ENCODE assay signal across 8 cellular contexts in the genomic region with DNA sequence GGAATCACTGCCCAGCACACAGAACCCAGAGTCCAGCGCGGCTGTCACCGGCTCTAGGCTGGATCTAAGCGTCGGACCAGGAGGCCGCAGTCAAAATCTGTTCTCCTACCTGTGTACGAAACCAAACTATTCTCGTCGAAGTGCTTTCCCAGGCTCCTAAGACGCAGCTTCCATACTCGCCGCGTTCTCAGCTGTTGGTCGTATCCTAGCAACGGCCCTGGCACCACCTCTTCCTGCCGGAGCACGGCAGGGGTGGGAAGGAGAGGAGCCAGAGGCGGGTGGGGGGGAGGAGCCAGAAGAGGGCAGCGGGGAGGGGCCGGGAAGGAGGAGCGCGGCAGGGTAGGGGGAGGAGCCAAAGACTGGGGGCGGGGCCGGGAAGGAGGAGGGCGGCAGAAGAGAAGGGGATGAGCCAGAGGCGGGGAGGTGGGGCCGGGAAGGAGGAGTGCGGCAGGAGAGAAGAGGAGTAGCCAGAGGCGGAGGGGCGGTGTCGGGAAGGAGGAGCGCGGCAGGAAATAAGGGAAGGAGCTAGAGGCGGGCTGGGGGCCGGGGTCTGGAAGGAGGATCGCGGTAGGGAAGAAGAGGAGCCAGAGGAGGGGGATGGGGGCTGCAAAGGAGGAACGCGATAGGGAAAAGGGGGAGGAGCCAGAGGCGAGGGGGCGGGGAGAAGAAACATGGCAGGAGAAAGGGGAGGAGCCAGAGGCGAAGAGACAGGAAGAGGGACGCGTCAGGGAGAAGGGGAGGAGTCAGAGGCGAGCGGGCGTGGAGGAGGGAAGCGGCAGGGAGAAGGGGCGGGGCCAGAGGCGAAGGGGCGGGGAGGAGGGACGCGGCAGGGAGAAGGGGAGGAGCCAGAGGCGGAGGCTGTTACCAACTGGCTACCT. TPM values are rescaled to one million over a fixed set of nuclear protein-coding genes. Genes with fewer than 3 reads are reported as not detected.
A peak's percentile ranks its signal among the peaks of the same experiment; 100 is the strongest.
DNase-seq lines count a peak whose midpoint lies in the region; ATAC-seq, FAIRE-seq and TF ChIP-seq lines count a peak whose summit lies in the region.

A gene (minus strand): TSS at position 213 of the 878 bp plus-strand sequence. CDS start 22,255 bp downstream, outside the sequence.

- 1 to 2% (median 1%) methylated on average over 28 to 54 of the region's 54 CpGs for WGBS in adrenal gland, 4 donors
- WGBS in heart right ventricle, 2 donors = 1 to 2% methylated on average over 53 to 54 of the region's 54 CpGs
- WGBS in upper lobe of left lung, 2 donors = 1% methylated on average over 49 to 51 of the region's 54 CpGs

- no peaks in the 10 kb centered on the region for H3K9me3 ChIP-seq in adrenal gland (replicated peaks in 1 of 3)
- H3K9me3 ChIP-seq in heart right ventricle = no peaks in the 10 kb centered on the region
- no peaks in the 10 kb centered on the region for H3K9me3 ChIP-seq in upper lobe of left lung

- H3K36me3 ChIP-seq in adrenal gland (replicated peaks in 1 of 2) (no peaks in the 10 kb centered on the region), heart right ventricle (peaks cover 0 to 10% (median 0%) of the 10 kb centered on the region in 9 donors), upper lobe of left lung (no peaks in the 10 kb centered on the region)

- H3K4me1 ChIP-seq in adrenal gland (replicated peaks in 1 of 2) (peaks cover 11 to 31% of the 10 kb centered on the region in 2 donors), heart right ventricle (peaks cover 0 to 31% (median 20%) of the 10 kb centered on the region in 9 donors), upper lobe of left lung (peaks cover 7 to 11% (median 9%) of the 10 kb centered on the region in 4 donors)

- no peak for TF ChIP-seq EP300 in upper lobe of left lung (IDR thresholded peaks at IDR 0.05)

- intact Hi-C loops in adrenal gland (cut with DNase I) = loop anchor here in 1 of 2 donors (5.0 kb wide), 1 partner anchor 32 kb away; no protein-coding TSS in a partner anchor
- intact Hi-C loops in heart right ventricle (cut with DNase I) = loop anchor here in 5 of 10 donors (1.0 to 10.0 kb wide), 5 partner anchors 22 to 650 kb away; a partner anchor contains a TSS
- intact Hi-C loops in posterior cingulate gyrus (cut with DNase I) = loop anchor here (2.0 kb wide), 2 partner anchors 22 to 40 kb away; a partner anchor contains a TSS

- DNase-seq in GM12891 (ENCODE audit: insufficient read length, low spot score) (peak; percentile 68), NCI-H1436 (lab: John Stamatoyannopoulos, UW) (peak; percentile 98), SW480 (ENCODE audit: low spot score) (peak; percentile 96), adrenal gland (peak; percentile 99 to 100 (median 99)), heart right ventricle (peak; percentile 99), posterior cingulate gyrus (peak; percentile 91 to 100 (median 98)), upper lobe of left lung (peak; percentile 95 to 99)

- peak; percentile 81 for ATAC-seq in HG02798 (IDR thresholded peaks at IDR 0.05; ENCODE audit: poor library complexity, unreplicated experiment)
- ATAC-seq in heart right ventricle = peak; percentile 95 to 99 (median 96)
- peak; percentile 98 to 100 for ATAC-seq in upper lobe of left lung (ENCODE audit: low FRiP score in 2 of 2)

- no peaks in the 10 kb centered on the region for H3K27me3 ChIP-seq in adrenal gland
- H3K27me3 ChIP-seq in heart right ventricle = peaks cover 0 to 45% (median 0%) of the 10 kb centered on the region in 7 donors
- H3K27me3 ChIP-seq in upper lobe of left lung = no peaks in the 10 kb centered on the region

- no peak for TF ChIP-seq POLR2A in GM12891 (IDR thresholded peaks at IDR 0.05; ENCODE audit: low read depth, low read length)
- peak in 1 of 2 donors; percentile 63 for TF ChIP-seq POLR2A in adrenal gland (IDR thresholded peaks at IDR 0.05)
- peak in 1 of 4 donors; percentile 69 for TF ChIP-seq POLR2A in upper lobe of left lung (IDR thresholded peaks at IDR 0.05)

- peak within 1 kb of the TSS in 2 of 4 donors; percentile 46 to 66 for H3K4me3 ChIP-seq in adrenal gland
- H3K4me3 ChIP-seq in heart right ventricle = peak within 1 kb of the TSS; percentile 37 to 76 (median 64)
- peak within 1 kb of the TSS; percentile 51 to 64 (median 59) for H3K4me3 ChIP-seq in upper lobe of left lung

- TF ChIP-seq CTCF in adrenal gland (IDR thresholded peaks at IDR 0.05) = no peak
- TF ChIP-seq CTCF in heart right ventricle (IDR thresholded peaks at IDR 0.05) = no peak
- TF ChIP-seq CTCF in upper lobe of left lung (IDR thresholded peaks at IDR 0.05) = no peak

- FAIRE-seq in GM12891 (lab: Jason Lieb, UNC) = peak; percentile 98

- H3K27ac ChIP-seq in adrenal gland (peak within 1 kb of the TSS; percentile 74 to 92 (median 90)), heart right ventricle (peak within 1 kb of the TSS in 9 of 10 donors; percentile 65 to 90 (median 82)), upper lobe of left lung (peak within 1 kb of the TSS; percentile 84 to 94 (median 86))

TF ChIP-seq in GM12891, 5 proteins besides CTCF, POLR2A, EP300 and RAD21:
- TF ChIP-seq POLR2AphosphoS5 (IDR thresholded peaks at IDR 0.05; ENCODE audit: low read depth, low read length) (no peak), SPI1 (IDR thresholded peaks at IDR 0.05; ENCODE audit: low read depth, low read length) (no peak; the same call in 1 of the 2 replicates), TAF1 (IDR thresholded peaks at IDR 0.05; ENCODE audit: low read depth, low read length) (no peak), PAX5 (IDR thresholded peaks at IDR 0.05; ENCODE audit: insufficient read depth, low read length, severe bottlenecking) (no peak), POU2F2 (IDR thresholded peaks at IDR 0.05; ENCODE audit: low read depth, low read length) (no peak)

RNA-seq across cellular contexts. Expression of the gene that starts here (rescaled TPM):
- polyA plus RNA-seq in GM12891 (2012; ENCODE audit: low read depth, missing spikeins) = 0.04 TPM
- 1 to 10 TPM in 7 of 8 donors, under 1 TPM in 1; 0.86 to 3.9 (median 1.6) TPM for total RNA-seq in adrenal gland
- polyA plus RNA-seq in adrenal gland = under 1 TPM; 0.54 to 0.99 (median 0.64) TPM
- total RNA-seq in heart right ventricle = under 1 TPM; 0.17 to 0.83 (median 0.53) TPM
- under 1 TPM; 0.13 to 0.15 TPM for polyA plus RNA-seq in heart right ventricle
- total RNA-seq in upper lobe of left lung = 10 to 100 TPM in 1 of 6 donors, 1 to 10 TPM in 3, under 1 TPM in 2; 0.66 to 19.7 (median 2.0) TPM

Comparison
In these comparisons a context has a peak if more than half of its experiments do, and no peak if none do; other contexts are left out.
1. Peak in DNase-seq, ATAC-seq, H3K4me3 ChIP-seq and H3K27ac ChIP-seq in heart right ventricle; RNA of the gene not detected or under 1 TPM.